8 cellular contexts compared by ENCODE assay signal in genomic region chr11:66071326-66071870, GRCh38. TPM values are rescaled to one million over a fixed set of nuclear protein-coding genes. Genes with fewer than 3 reads are reported as not detected.
DNase-seq lines count a peak whose midpoint lies in the region; TF ChIP-seq lines count a peak whose summit lies in the region.

No MANE protein-coding gene starts in this region.

- H3K27me3 ChIP-seq in CD8-positive, alpha-beta memory T cell (ENCODE audit: insufficient read depth, low read length, poor library complexity, severe bottlenecking), result no peaks in the 10 kb centered on the region
- H3K27me3 ChIP-seq in NT2/D1 (ENCODE audit: insufficient read depth, insufficient read length), result no peaks in the 10 kb centered on the region
- no peaks in the 10 kb centered on the region for H3K27me3 ChIP-seq in dorsolateral prefrontal cortex
- H3K27me3 ChIP-seq in neural progenitor cell, result no peaks in the 10 kb centered on the region

- DNase-seq in CD8-positive, alpha-beta memory T cell, result peak in 1 of 5 donors; percentile 38
- DNase-seq in NT2/D1 (ENCODE audit: low read depth, low spot score) (no peak), dorsolateral prefrontal cortex (no peak), neural progenitor cell (ENCODE audit: low spot score) (no peak), D341Med (ENCODE audit: low spot score) (no peak), iPS-NIHi7 (ENCODE audit: extremely low spot score) (no peak)
- no peak for DNase-seq in effector CD8-positive, alpha-beta T cell (lab: John Stamatoyannopoulos, UW)
- DNase-seq in activated CD8-positive, alpha-beta memory T cell treated with anti-CD3 and anti-CD28 coated beads, Interleukin-2, amount 50 U/mL, for 48 hours, result no peak

- H3K36me3 Mint-ChIP-seq in CD8-positive, alpha-beta memory T cell, result peaks cover 0 to 71% (median 16%) of the 10 kb centered on the region in 3 donors
- H3K36me3 Mint-ChIP-seq in neural progenitor cell, result peaks cover 20% of the 10 kb centered on the region

- H3K4me3 ChIP-seq in CD8-positive, alpha-beta memory T cell (ENCODE audit: low read length), result peak overlapping the region; percentile 76
- H3K4me3 ChIP-seq in NT2/D1 (ENCODE audit: insufficient read length, low read depth), result peak overlapping the region; percentile 57
- peak overlapping the region; percentile 62 to 96 (median 80) for H3K4me3 ChIP-seq in dorsolateral prefrontal cortex
- peak overlapping the region; percentile 98 for H3K4me3 ChIP-seq in neural progenitor cell

- peaks cover 0 to 3% of the 10 kb centered on the region in 2 donors for H3K27me3 Mint-ChIP-seq in CD8-positive, alpha-beta memory T cell
- no peaks in the 10 kb centered on the region for H3K27me3 Mint-ChIP-seq in neural progenitor cell (ENCODE audit: insufficient read depth, low read depth)

- H3K36me3 ChIP-seq in CD8-positive, alpha-beta memory T cell (ENCODE audit: insufficient read depth, low read length), result peaks cover 28% of the 10 kb centered on the region
- peaks cover 52% of the 10 kb centered on the region for H3K36me3 ChIP-seq in NT2/D1 (ENCODE audit: insufficient read depth, insufficient read length, low read length)
- H3K36me3 ChIP-seq in neural progenitor cell, result peaks cover 4% of the 10 kb centered on the region

- H3F3A ChIP-seq in neural progenitor cell (ENCODE audit: low read depth), result peaks cover 33% of the 10 kb centered on the region

- no peaks in the 10 kb centered on the region for H3K9me3 Mint-ChIP-seq in CD8-positive, alpha-beta memory T cell
- no peaks in the 10 kb centered on the region for H3K9me3 Mint-ChIP-seq in neural progenitor cell

- intact Hi-C loops in dorsolateral prefrontal cortex (cut with DNase I), result loop anchor here in 1 of 2 donors (10.0 kb wide), 1 partner anchor 53 kb away; no protein-coding TSS in a partner anchor

- CTCF ChIA-PET in CD8-positive, alpha-beta memory T cell (lab: Charles Lee), result interaction anchor here (1.0 to 8.1 kb wide), 8 partner anchors 10 to 63 kb away, joined by 3 to 103 read pairs (median 22); no protein-coding TSS in a partner anchor

- peaks cover 31% of the 10 kb centered on the region for H4K20me1 ChIP-seq in neural progenitor cell (ENCODE audit: low read depth)

- H3K4me3 Mint-ChIP-seq in CD8-positive, alpha-beta memory T cell, result peak overlapping the region; percentile 93 to 98 (median 95)
- peak overlapping the region; percentile 96 for H3K4me3 Mint-ChIP-seq in neural progenitor cell

- no peaks in the 10 kb centered on the region for H3K9me3 ChIP-seq in CD8-positive, alpha-beta memory T cell (ENCODE audit: low read length)
- no peaks in the 10 kb centered on the region for H3K9me3 ChIP-seq in NT2/D1 (ENCODE audit: insufficient read depth, low read length)
- no peaks in the 10 kb centered on the region for H3K9me3 ChIP-seq in neural progenitor cell (ENCODE audit: low read depth)

- H3K4me1 ChIP-seq in CD8-positive, alpha-beta memory T cell (ENCODE audit: insufficient read depth, low read length), result peaks cover 35% of the 10 kb centered on the region
- peaks cover 5% of the 10 kb centered on the region for H3K4me1 ChIP-seq in NT2/D1 (ENCODE audit: insufficient read depth, insufficient read length)
- peaks cover 15% of the 10 kb centered on the region for H3K4me1 ChIP-seq in neural progenitor cell

- H3K79me2 ChIP-seq in neural progenitor cell (ENCODE audit: low read depth), result peaks cover 15% of the 10 kb centered on the region

- H3K4me1 Mint-ChIP-seq in CD8-positive, alpha-beta memory T cell, result peaks cover 60 to 73% (median 65%) of the 10 kb centered on the region in 3 donors
- peaks cover 19% of the 10 kb centered on the region for H3K4me1 Mint-ChIP-seq in neural progenitor cell

- H3K9ac ChIP-seq in NT2/D1 (ENCODE audit: insufficient read length, low read depth) (peak overlapping the region; percentile 86), neural progenitor cell (peak overlapping the region; percentile 43)

- H3K27ac Mint-ChIP-seq in CD8-positive, alpha-beta memory T cell, result peak overlapping the region; percentile 80 to 98 (median 95)
- peak overlapping the region; percentile 22 for H3K27ac Mint-ChIP-seq in neural progenitor cell

- peak overlapping the region; percentile 99 for H3K4me2 ChIP-seq in neural progenitor cell

- TF ChIP-seq CTCF in dorsolateral prefrontal cortex (IDR thresholded peaks at IDR 0.05 in 54 of 56, conservative IDR thresholded peaks at IDR 0.05 in 2 of 56; ENCODE audit: low read depth in 1 of 56, partially characterized antibody in 56 of 56) (no peak), neural progenitor cell (IDR thresholded peaks at IDR 0.05) (no peak)

- peak overlapping the region; percentile 38 for H3K27ac ChIP-seq in CD8-positive, alpha-beta memory T cell (ENCODE audit: low read depth, low read length)
- H3K27ac ChIP-seq in dorsolateral prefrontal cortex (peak overlapping the region in 53 of 59 donors; percentile 21 to 96 (median 86)), neural progenitor cell (no peak overlapping the region)

- no peak overlapping the region for H2AFZ ChIP-seq in neural progenitor cell (replicated peaks)

- POLR2A ChIA-PET in CD8-positive, alpha-beta memory T cell (lab: Charles Lee), result interaction anchor here (0.6 to 4.8 kb wide), 6 partner anchors 9 to 55 kb away, joined by 3 to 43 read pairs (median 4); no protein-coding TSS in a partner anchor

RNA-seq across cellular contexts. Expression of gene PACS1, which starts 1.3 kb away (rescaled TPM):
- 10 to 100 TPM; 73.3 to 77.4 TPM for total RNA-seq in CD8-positive, alpha-beta memory T cell
- 86.1 TPM for polyA plus RNA-seq in CD8-positive, alpha-beta memory T cell
- total RNA-seq in dorsolateral prefrontal cortex (100 to 1,000 TPM in 42 of 120 experiments, 10 to 100 TPM in 78; 58.1 to 131 (median 95.3) TPM), neural progenitor cell (ENCODE audit: low replicate concordance) (13.4 and 15.2 TPM in 2 replicates)

RNA-seq across cellular contexts. Expression of gene SF3B2, which starts 19.2 kb away (rescaled TPM):
- total RNA-seq in CD8-positive, alpha-beta memory T cell, result 100 to 1,000 TPM; 261 to 274 TPM
- 134 TPM for polyA plus RNA-seq in CD8-positive, alpha-beta memory T cell
- total RNA-seq in dorsolateral prefrontal cortex, result 100 to 1,000 TPM; 120 to 225 (median 154) TPM
- total RNA-seq in neural progenitor cell (ENCODE audit: low replicate concordance), result 177 and 198 TPM in 2 replicates

RNA-seq across cellular contexts. Expression of gene GAL3ST3, which starts 22.4 kb away (rescaled TPM):
- not detected for total RNA-seq in CD8-positive, alpha-beta memory T cell
- not detected for polyA plus RNA-seq in CD8-positive, alpha-beta memory T cell
- total RNA-seq in dorsolateral prefrontal cortex (10 to 100 TPM in 73 of 120 experiments, 1 to 10 TPM in 47; 3.8 to 17.5 (median 10.5) TPM), neural progenitor cell (ENCODE audit: low replicate concordance) (8.5 and 35.9 TPM in 2 replicates)

RNA-seq across cellular contexts. Expression of gene CATSPER1, which starts 45.1 kb away (rescaled TPM):
- total RNA-seq in CD8-positive, alpha-beta memory T cell, result not detected
- not detected for polyA plus RNA-seq in CD8-positive, alpha-beta memory T cell
- total RNA-seq in dorsolateral prefrontal cortex, result 1 to 10 TPM in 2 of 120 experiments, under 1 TPM in 20, not detected in 98; 0.16 to 1.2 (median 0.36) TPM
- not detected in 2 replicates for total RNA-seq in neural progenitor cell (ENCODE audit: low replicate concordance)

RNA-seq across cellular contexts. Expression of gene CST6, which starts 59.6 kb away (rescaled TPM):
- not detected for total RNA-seq in CD8-positive, alpha-beta memory T cell
- polyA plus RNA-seq in CD8-positive, alpha-beta memory T cell, result not detected
- under 1 TPM in 6 of 120 experiments, not detected in 114; 0.64 to 0.85 (median 0.71) TPM for total RNA-seq in dorsolateral prefrontal cortex
- 0.50 TPM in 1 of 2 replicates, not detected in the other for total RNA-seq in neural progenitor cell (ENCODE audit: low replicate concordance)
